Comparison of ENCODE assay signal across 1 cellular context in genomic region chr3:105503191-105503593, GRCh38.
TF ChIP-seq lines count a peak whose summit lies in the region.

No MANE protein-coding gene starts in this region.

TF ChIP-seq in HepG2, 621 proteins besides CTCF, POLR2A, EP300 and RAD21 (continued from another document and continues in another):
- TF ChIP-seq ZHX1 (CRISPR knock-in tag; IDR thresholded peaks at IDR 0.05; ENCODE audit: low read depth) (0 out of 2 replicates have a peak, but pooled peaks have one; percentile 30), SMAD1 (CRISPR knock-in tag; IDR thresholded peaks at IDR 0.05; ENCODE audit: borderline replicate concordance, low read depth) (no peak), FOXK1 (CRISPR knock-in tag; IDR thresholded peaks at IDR 0.05; ENCODE audit: borderline replicate concordance, low read depth) (peak; percentile 66; the same call in 1 of the 2 replicates), SOX5 (CRISPR knock-in tag; IDR thresholded peaks at IDR 0.05; ENCODE audit: borderline replicate concordance) (peak; percentile 94), DR1 (CRISPR knock-in tag; IDR thresholded peaks at IDR 0.05) (no peak; the same call in 1 of the 2 replicates), MXD3 (CRISPR knock-in tag; IDR thresholded peaks at IDR 0.05) (no peak), ZFX (CRISPR knock-in tag; IDR thresholded peaks at IDR 0.05; ENCODE audit: low read depth) (0 out of 2 replicates have a peak, but pooled peaks have one; percentile 18), TERF1 (CRISPR knock-in tag; IDR thresholded peaks at IDR 0.05) (no peak), ZNF281 (CRISPR knock-in tag; IDR thresholded peaks at IDR 0.05; ENCODE audit: borderline replicate concordance) (no peak), BRCA1 (CRISPR knock-in tag; IDR thresholded peaks at IDR 0.05) (peak; percentile 76; the same call in 1 of the 2 replicates), PHF8 (CRISPR knock-in tag; IDR thresholded peaks at IDR 0.05) (no peak), TEAD3 (CRISPR knock-in tag; optimal IDR thresholded peaks at IDR 0.05; ENCODE audit: borderline replicate concordance) (peak; percentile 78), TCF7 (IDR thresholded peaks at IDR 0.05; ENCODE audit: low read depth) (peak; percentile 93), KLF12 (CRISPR knock-in tag; IDR thresholded peaks at IDR 0.05; ENCODE audit: borderline replicate concordance) (no peak), GABPA (IDR thresholded peaks at IDR 0.05; ENCODE audit: low read depth, low read length) (no peak), GABPA (CRISPR knock-in tag; IDR thresholded peaks at IDR 0.05; ENCODE audit: low read depth) (peak; percentile 59), SMAD3 (CRISPR knock-in tag; IDR thresholded peaks at IDR 0.05) (peak; percentile 82; the same call in 1 of the 2 replicates), KDM6A (CRISPR knock-in tag; IDR thresholded peaks at IDR 0.05; ENCODE audit: low read depth) (peak; percentile 90), TAF1 (CRISPR knock-in tag; IDR thresholded peaks at IDR 0.05) (no peak), ZNF224 (CRISPR knock-in tag; IDR thresholded peaks at IDR 0.05) (no peak), SNAI1 (CRISPR knock-in tag; IDR thresholded peaks at IDR 0.05; ENCODE audit: borderline replicate concordance) (no peak), ZNF34 (CRISPR knock-in tag; IDR thresholded peaks at IDR 0.05; ENCODE audit: borderline replicate concordance) (no peak), RELA (CRISPR knock-in tag; IDR thresholded peaks at IDR 0.05) (no peak), MAX (IDR thresholded peaks at IDR 0.05) (peak; percentile 58; the same call in 1 of the 2 replicates), ZNF703 (CRISPR knock-in tag; IDR thresholded peaks at IDR 0.05; ENCODE audit: borderline replicate concordance) (peak; percentile 85; the same call in 1 of the 2 replicates), GATA4 (IDR thresholded peaks at IDR 0.05; ENCODE audit: borderline replicate concordance, low read depth) (peak; percentile 69; the same call in 1 of the 2 replicates), CAMTA2 (CRISPR knock-in tag; IDR thresholded peaks at IDR 0.05; ENCODE audit: borderline replicate concordance) (no peak), ZBTB8A (CRISPR knock-in tag; IDR thresholded peaks at IDR 0.05; ENCODE audit: borderline replicate concordance, low read depth) (no peak; the same call in 1 of the 2 replicates), ZNF230 (CRISPR knock-in tag; IDR thresholded peaks at IDR 0.05) (no peak; the same call in 1 of the 2 replicates), ELK4 (CRISPR knock-in tag; IDR thresholded peaks at IDR 0.05; ENCODE audit: borderline replicate concordance) (no peak), ZNF83 (CRISPR knock-in tag; IDR thresholded peaks at IDR 0.05; ENCODE audit: borderline replicate concordance) (no peak), CEBPG (CRISPR knock-in tag; IDR thresholded peaks at IDR 0.05) (peak; percentile 87), ARID4A (CRISPR knock-in tag; IDR thresholded peaks at IDR 0.05; ENCODE audit: borderline replicate concordance) (peak; percentile 25; the same call in 1 of the 2 replicates), SKIL (CRISPR knock-in tag; IDR thresholded peaks at IDR 0.05; ENCODE audit: borderline replicate concordance) (peak; percentile 71; the same call in 1 of the 2 replicates), ZNF576 (CRISPR knock-in tag; IDR thresholded peaks at IDR 0.05) (no peak), ZNF609 (CRISPR knock-in tag; IDR thresholded peaks at IDR 0.05; ENCODE audit: borderline replicate concordance) (peak; percentile 100), ZNF776 (CRISPR knock-in tag; IDR thresholded peaks at IDR 0.05) (no peak), CENPBD1 (CRISPR knock-in tag; IDR thresholded peaks at IDR 0.05; ENCODE audit: borderline replicate concordance, low read depth) (no peak)
